Comparison of ENCODE assay signal across 25 cellular contexts in the genomic region with DNA sequence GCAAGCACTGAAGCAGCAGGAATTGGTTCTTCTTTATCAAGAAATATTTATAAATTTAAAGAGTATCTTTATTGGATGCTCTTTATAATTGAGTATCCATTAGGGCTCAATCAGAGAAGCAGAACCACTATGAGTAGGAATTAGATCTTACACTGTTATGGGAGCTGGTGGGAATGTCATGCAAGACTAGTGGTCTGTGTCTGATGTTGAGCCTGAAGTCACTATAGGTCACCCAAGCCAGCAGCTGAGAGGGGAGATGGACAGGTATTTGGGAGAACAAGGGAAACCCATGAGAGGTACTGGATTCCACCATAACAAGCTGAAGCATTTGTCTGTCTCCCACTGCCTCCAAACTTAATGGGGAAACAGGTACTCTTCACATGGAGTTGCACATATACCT.
"Had no signal": no experiment of that assay in that cellular context is flagged by ENCODE, and none has a peak within 500 bp of the region (broad histone marks: within the 10 kb centered on the region; RNA-seq: fewer than 3 reads in every experiment).

No MANE protein-coding gene starts in this region.

- H3K4me1 ChIP-seq: left lung, psoas muscle, right atrium auricular region, right lobe of liver, stomach, suprapubic skin, upper lobe of right lung had no signal

- H3K4me3 ChIP-seq: left lung, lung, psoas muscle, right atrium auricular region, right lobe of liver, skin epidermis, stomach, suprapubic skin, thoracic aorta, tibial artery, upper lobe of right lung had no signal

- H2AFZ ChIP-seq: parathyroid adenoma had no signal

- H3K27ac ChIP-seq: left lung, parathyroid adenoma, psoas muscle, right atrium auricular region, right lobe of liver, skin epidermis, stomach, suprapubic skin, thoracic aorta, tibial artery, upper lobe of right lung had no signal

- H3K27me3 ChIP-seq: left lung, right atrium auricular region, right lobe of liver, stomach, suprapubic skin, tibial artery, upper lobe of right lung had no signal

- DNase-seq: head of caudate nucleus; hippocampal formation; kidney glomerular epithelial cell; left colon; left lung; naive thymus-derived CD8-positive, alpha-beta T cell; nucleus accumbens; psoas muscle; right lobe of liver; stimulated activated CD4-positive, alpha-beta T cell treated with anti-CD3 and anti-CD28 coated beads, Interleukin-12 subunit alpha, Interleukin-12 subunit beta, amount 100 ng/mL, for 4 hours; stimulated activated CD4-positive, alpha-beta T cell treated with anti-CD3 and anti-CD28 coated beads, Interleukin-15, amount 100 ng/mL, for 24 hours; stimulated activated CD4-positive, alpha-beta T cell treated with anti-CD3 and anti-CD28 coated beads, Interleukin-2, amount 100 ng/mL, for 24 hours; stimulated activated CD4-positive, alpha-beta T cell treated with anti-CD3 and anti-CD28 coated beads, Interleukin-4, amount 100 ng/mL, for 1 hour; stimulated activated naive B cell treated with anti-CD40 and anti-IgM and Interleukin-4, amounts not matched to agents 10 μg/mL and 1 μg/mL and 100 μg/mL, for 72 hours; stimulated activated naive CD8-positive, alpha-beta T cell treated with anti-CD3 and anti-CD28 coated beads, Interleukin-15, Interleukin-2, amounts not matched to agents 100 U/mL and 50 U/mL, for 24 hours; stomach; tibial artery; trophoblast cell; upper lobe of right lung had no signal

- H3K36me3 ChIP-seq: left lung, right atrium auricular region, right lobe of liver, stomach, suprapubic skin, thoracic aorta, tibial artery, upper lobe of right lung had no signal

- H3K9ac ChIP-seq: parathyroid adenoma had no signal

- H3K9me3 ChIP-seq: left lung, psoas muscle, right atrium auricular region, right lobe of liver, stomach, thoracic aorta, tibial artery, upper lobe of right lung had no signal
